Comparison of ENCODE assay signal across 13 cellular contexts in the genomic region with DNA sequence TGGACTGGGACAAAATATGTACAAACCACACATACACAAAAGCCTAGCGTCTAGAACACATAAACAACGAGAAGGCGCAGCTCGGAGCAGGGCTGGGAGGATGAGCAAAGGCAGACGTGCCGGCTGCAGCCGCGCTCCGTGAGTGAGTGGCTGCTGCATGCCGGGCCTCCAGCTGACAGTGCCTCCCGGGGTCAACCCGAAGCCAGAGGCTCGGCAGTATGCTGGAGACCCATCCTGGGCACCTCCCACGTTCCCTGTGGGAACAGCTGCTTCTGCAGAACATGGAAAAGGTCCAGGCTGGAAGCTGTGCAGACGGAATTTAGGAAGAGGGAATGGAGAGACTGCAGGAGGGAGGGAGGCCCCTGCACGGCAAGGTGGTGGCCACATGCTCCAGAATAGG. TPM values are rescaled to one million over a fixed set of nuclear protein-coding genes. Genes with fewer than 3 reads are reported as not detected.
DNase-seq lines count a peak whose midpoint lies in the region; ATAC-seq and TF ChIP-seq lines count a peak whose summit lies in the region.
"Had no signal": no experiment of that assay in that cellular context is flagged by ENCODE, and none has a peak within 500 bp of the region (broad histone marks: within the 10 kb centered on the region; RNA-seq: fewer than 3 reads in every experiment).

No MANE protein-coding gene starts in this region.

- TF ChIP-seq CTCF in transverse colon (IDR thresholded peaks at IDR 0.05) (no peak), PC-3 (conservative IDR thresholded peaks at IDR 0.05; ENCODE audit: low read depth, low read length) (no peak)

- DNase-seq in right cardiac atrium (peak in 2 of 3 donors; percentile 76 to 77), left ventricle myocardium superior (no peak), iris pigment epithelial cell (ENCODE audit: low read depth) (peak; percentile 67), transverse colon (no peak), PC-3 (no peak)
- no peak for DNase-seq in activated CD8-positive, alpha-beta T cell treated with anti-CD3 and anti-CD28 coated beads, Interleukin-2, amount 10 ng/mL, durations not matched to agents 7 days and 5 days
- no peak for DNase-seq in activated CD4-positive, alpha-beta T cell treated with anti-CD3 and anti-CD28 coated beads for 36 hours

- H3K27ac Mint-ChIP-seq in activated CD8-positive, alpha-beta T cell treated with anti-CD3 and anti-CD28 coated beads, Interleukin-2, amount 10 ng/mL, durations not matched to agents 7 days and 5 days, result no peak overlapping the region
- H3K27ac Mint-ChIP-seq in activated CD4-positive, alpha-beta T cell treated with anti-CD3 and anti-CD28 coated beads for 36 hours, result no peak overlapping the region

- H3K4me1 ChIP-seq in right cardiac atrium (ENCODE audit: control insufficient read depth, insufficient read depth, low read length) (peaks cover 9% of the 10 kb centered on the region), transverse colon (peaks cover 20 to 37% (median 23%) of the 10 kb centered on the region in 4 donors), PC-3 (ENCODE audit: insufficient read depth, low read length) (peaks cover 24% of the 10 kb centered on the region)

- H3K4me2 ChIP-seq in PC-3 (ENCODE audit: low read length), result no peak overlapping the region

- peaks cover 27% of the 10 kb centered on the region; the same call in 1 of the 2 replicates for H3K79me2 ChIP-seq in PC-3 (ENCODE audit: low read length)

- peaks cover 5% of the 10 kb centered on the region; the same call in 1 of the 2 replicates for H4K20me1 ChIP-seq in PC-3 (ENCODE audit: low read length)

- TF ChIP-seq POLR2A in transverse colon (IDR thresholded peaks at IDR 0.05), result no peak

- no peak for TF ChIP-seq EP300 in transverse colon (IDR thresholded peaks at IDR 0.05; ENCODE audit: low read depth)

- in situ Hi-C loops in transverse colon (cut with MboI; ENCODE audit: low pct_ligation_motif_present in 1 of 4, low pct_unique_long_range_greater_than_20kb in 1 of 4, low sequenced_read_pairs in 3 of 4), result no loop called here

- H3K27ac ChIP-seq in right cardiac atrium (ENCODE audit: low read length), result no peak overlapping the region
- H3K27ac ChIP-seq in transverse colon, result peak overlapping the region; percentile 18 to 48 (median 28)
- no peak overlapping the region for H3K27ac ChIP-seq in PC-3 (ENCODE audit: low read length)
- H3K27ac ChIP-seq: C4-2B, epithelial cell of prostate had no signal

- ATAC-seq in right cardiac atrium, result no peak
- no peak for ATAC-seq in left ventricle myocardium superior
- ATAC-seq in SK-N-SH treated with all-trans-retinoic acid at 6 μM for 48 hours, result peak; percentile 40
- ATAC-seq in activated CD8-positive, alpha-beta T cell treated with anti-CD3 and anti-CD28 coated beads, Interleukin-2, amount 10 ng/mL, durations not matched to agents 7 days and 5 days, result no peak
- ATAC-seq in PC-3, result no peak
- no peak for ATAC-seq in activated CD4-positive, alpha-beta T cell treated with anti-CD3 and anti-CD28 coated beads for 36 hours
- ATAC-seq: activated naive CD4-positive, alpha-beta T cell treated with anti-CD3 and anti-CD28 coated beads, Interleukin-2, amount 50 U/mL, for 72 hours had no signal

- no peaks in the 10 kb centered on the region for H3K36me3 ChIP-seq in transverse colon
- H3K36me3 ChIP-seq in PC-3 (ENCODE audit: low read depth, low read length), result no peaks in the 10 kb centered on the region

- no peaks in the 10 kb centered on the region for H3K9me3 Mint-ChIP-seq in activated CD8-positive, alpha-beta T cell treated with anti-CD3 and anti-CD28 coated beads, Interleukin-2, amount 10 ng/mL, durations not matched to agents 7 days and 5 days (ENCODE audit: insufficient read depth)
- H3K9me3 Mint-ChIP-seq in activated CD4-positive, alpha-beta T cell treated with anti-CD3 and anti-CD28 coated beads for 36 hours (ENCODE audit: low read depth), result no peaks in the 10 kb centered on the region
- H3K9me3 Mint-ChIP-seq: activated naive CD4-positive, alpha-beta T cell treated with anti-CD3 and anti-CD28 coated beads, Interleukin-2, amount 50 U/mL, for 72 hours had no signal

- no peaks in the 10 kb centered on the region for H3K9me2 ChIP-seq in PC-3 (replicated peaks; ENCODE audit: low read length)

- no peak overlapping the region for H2AFZ ChIP-seq in PC-3 (ENCODE audit: low read length)

- no peaks in the 10 kb centered on the region for H3K27me3 ChIP-seq in right cardiac atrium (ENCODE audit: control insufficient read depth, insufficient read depth)
- no peaks in the 10 kb centered on the region for H3K27me3 ChIP-seq in transverse colon
- no peaks in the 10 kb centered on the region for H3K27me3 ChIP-seq in PC-3 (ENCODE audit: low read length)

- WGBS in right cardiac atrium, result 27% methylated on average over 16 of the region's 16 CpGs
- 70 to 75% methylated on average over 2 to 16 of the region's 16 CpGs for WGBS in transverse colon (ENCODE audit: low coverage in 1 of 2), 2 donors

- H3K9me3 ChIP-seq in right cardiac atrium (ENCODE audit: control insufficient read depth, low read length) (no peaks in the 10 kb centered on the region), transverse colon (no peaks in the 10 kb centered on the region), PC-3 (ENCODE audit: low read length) (no peaks in the 10 kb centered on the region)

- intact Hi-C loops in right cardiac atrium (cut with DNase I), result no loop called here
- intact Hi-C loops in left ventricle myocardium superior (cut with micrococcal nuclease), result no loop called here
- intact Hi-C loops in transverse colon (cut with DNase I; ENCODE audit: low total_unique reads), result no loop called here
- intact Hi-C loops in PC-3 (cut with micrococcal nuclease), result loop anchor here (5.0 kb wide), 2 partner anchors 48 to 208 kb away; partner anchors contain the start of gene SUN1
- intact Hi-C loops in activated CD4-positive, alpha-beta T cell treated with anti-CD3 and anti-CD28 coated beads for 36 hours (cut with DNase I, micrococcal nuclease), result loop anchor here in 1 of 2 experiments (5.0 to 10.0 kb wide), 13 partner anchors 63 to 1802 kb away; partner anchors contain the start of genes COX19, GET4, GNA12 and MICALL2

- CTCF ChIA-PET in activated CD8-positive, alpha-beta T cell treated with anti-CD3 and anti-CD28 coated beads, Interleukin-2, amount 10 ng/mL, durations not matched to agents 7 days and 5 days (lab: Charles Lee), result interaction anchor here (0.7 kb wide), 1 partner anchor 222 kb away, joined by 3 read pairs; no protein-coding TSS in a partner anchor
- CTCF ChIA-PET in PC-3 (lab: Charles Lee), result no interaction called here
- CTCF ChIA-PET in activated CD4-positive, alpha-beta T cell treated with anti-CD3 and anti-CD28 coated beads for 36 hours (lab: Charles Lee), result no interaction called here

- no peak overlapping the region for H3K4me3 Mint-ChIP-seq in activated CD8-positive, alpha-beta T cell treated with anti-CD3 and anti-CD28 coated beads, Interleukin-2, amount 10 ng/mL, durations not matched to agents 7 days and 5 days
- no peak overlapping the region for H3K4me3 Mint-ChIP-seq in activated CD4-positive, alpha-beta T cell treated with anti-CD3 and anti-CD28 coated beads for 36 hours

- no peak overlapping the region for H3K4me3 ChIP-seq in right cardiac atrium (ENCODE audit: low read length)
- no peak overlapping the region for H3K4me3 ChIP-seq in transverse colon
- no peak overlapping the region for H3K4me3 ChIP-seq in PC-3 (ENCODE audit: low read length)

- BruUV-seq in PC-3 (replicated peaks; lab: Mats Ljungman, UMichigan), result no TSS peak

- no peaks in the 10 kb centered on the region for H3K36me3 Mint-ChIP-seq in activated CD8-positive, alpha-beta T cell treated with anti-CD3 and anti-CD28 coated beads, Interleukin-2, amount 10 ng/mL, durations not matched to agents 7 days and 5 days (ENCODE audit: low read depth)
- H3K36me3 Mint-ChIP-seq in activated CD4-positive, alpha-beta T cell treated with anti-CD3 and anti-CD28 coated beads for 36 hours (ENCODE audit: low read depth), result peaks cover 2% of the 10 kb centered on the region
- H3K36me3 Mint-ChIP-seq: activated naive CD4-positive, alpha-beta T cell treated with anti-CD3 and anti-CD28 coated beads, Interleukin-2, amount 50 U/mL, for 72 hours had no signal

- POLR2A ChIA-PET in activated CD8-positive, alpha-beta T cell treated with anti-CD3 and anti-CD28 coated beads, Interleukin-2, amount 10 ng/mL, durations not matched to agents 7 days and 5 days (lab: Charles Lee), result no interaction called here
- POLR2A ChIA-PET in PC-3 (lab: Charles Lee; ENCODE audit: unreplicated experiment), result no interaction called here
- POLR2A ChIA-PET in activated CD4-positive, alpha-beta T cell treated with anti-CD3 and anti-CD28 coated beads for 36 hours (lab: Charles Lee), result no interaction called here

- no peaks in the 10 kb centered on the region for H3F3A ChIP-seq in PC-3 (ENCODE audit: low read length, unreplicated experiment)

- H3K9ac ChIP-seq in PC-3 (ENCODE audit: low read length), result no peak overlapping the region

- H3K4me1 Mint-ChIP-seq in activated CD8-positive, alpha-beta T cell treated with anti-CD3 and anti-CD28 coated beads, Interleukin-2, amount 10 ng/mL, durations not matched to agents 7 days and 5 days (ENCODE audit: low read depth), result peaks cover 33% of the 10 kb centered on the region
- peaks cover 24% of the 10 kb centered on the region for H3K4me1 Mint-ChIP-seq in activated CD4-positive, alpha-beta T cell treated with anti-CD3 and anti-CD28 coated beads for 36 hours

- H3K27me3 Mint-ChIP-seq in activated CD8-positive, alpha-beta T cell treated with anti-CD3 and anti-CD28 coated beads, Interleukin-2, amount 10 ng/mL, durations not matched to agents 7 days and 5 days (ENCODE audit: low read depth), result no peaks in the 10 kb centered on the region
- no peaks in the 10 kb centered on the region for H3K27me3 Mint-ChIP-seq in activated CD4-positive, alpha-beta T cell treated with anti-CD3 and anti-CD28 coated beads for 36 hours

RNA-seq across cellular contexts. Expression of gene GPR146, which starts 3.6 kb away (rescaled TPM):
- total RNA-seq in right cardiac atrium (10 to 100 TPM in 2 of 4 donors, 1 to 10 TPM in 2; 4.2 to 19.7 (median 14.1) TPM), left ventricle myocardium superior (41.5 TPM), transverse colon (10 to 100 TPM in 1 of 4 donors, 1 to 10 TPM in 1, not detected in 2; 9.2 to 14.5 TPM), PC-3 (2014; rRNA removed) (2.0 and 2.7 TPM in 2 replicates)
- 17.3 TPM for polyA plus RNA-seq in right cardiac atrium
- total RNA-seq in activated CD8-positive, alpha-beta T cell treated with anti-CD3 and anti-CD28 coated beads, Interleukin-2, amount 10 ng/mL, durations not matched to agents 7 days and 5 days, result 1 to 10 TPM; 2.7 to 3.1 TPM
- total RNA-seq in activated CD4-positive, alpha-beta T cell treated with anti-CD3 and anti-CD28 coated beads for 36 hours, result 1 to 10 TPM; 4.7 to 5.6 TPM

RNA-seq across cellular contexts. Expression of gene GPER1, which starts 47.1 kb away (rescaled TPM):
- total RNA-seq in right cardiac atrium (1 to 10 TPM; 3.0 to 6.7 (median 4.5) TPM), left ventricle myocardium superior (2.8 TPM), transverse colon (10 to 100 TPM in 3 of 4 donors, 1 to 10 TPM in 1; 2.2 to 33.7 (median 11.7) TPM), PC-3 (2014; rRNA removed) (4.9 and 8.0 TPM in 2 replicates)
- polyA plus RNA-seq in right cardiac atrium, result 3.6 TPM
- total RNA-seq in activated CD8-positive, alpha-beta T cell treated with anti-CD3 and anti-CD28 coated beads, Interleukin-2, amount 10 ng/mL, durations not matched to agents 7 days and 5 days, result under 1 TPM in 1 of 2 experiments, not detected in 1; 0.13 TPM
- not detected for total RNA-seq in activated CD4-positive, alpha-beta T cell treated with anti-CD3 and anti-CD28 coated beads for 36 hours
- total RNA-seq: activated naive CD4-positive, alpha-beta T cell treated with anti-CD3 and anti-CD28 coated beads, Interleukin-2, amount 50 U/mL, for 72 hours had no signal

RNA-seq across cellular contexts. Expression of gene CYP2W1, which starts 57.8 kb away (rescaled TPM):
- total RNA-seq in right cardiac atrium (not detected), left ventricle myocardium superior (not detected), transverse colon (under 1 TPM in 2 of 4 donors, not detected in 2; 0.41 to 0.95 TPM), PC-3 (2014; rRNA removed) (not detected in 2 replicates)
- polyA plus RNA-seq in right cardiac atrium, result not detected
- not detected for total RNA-seq in activated CD8-positive, alpha-beta T cell treated with anti-CD3 and anti-CD28 coated beads, Interleukin-2, amount 10 ng/mL, durations not matched to agents 7 days and 5 days
- not detected for total RNA-seq in activated CD4-positive, alpha-beta T cell treated with anti-CD3 and anti-CD28 coated beads for 36 hours
- total RNA-seq: activated naive CD4-positive, alpha-beta T cell treated with anti-CD3 and anti-CD28 coated beads, Interleukin-2, amount 50 U/mL, for 72 hours; HT1080; subcutaneous adipose tissue had no signal

Comparison
In these comparisons a context has a peak if more than half of its experiments do, and no peak if none do; other contexts are left out.
1. DNase-seq: peak in right cardiac atrium (2 of 3) and iris pigment epithelial cell (single experiment); none in left ventricle myocardium superior (single experiment), transverse colon (single experiment), activated CD8-positive, alpha-beta T cell treated with anti-CD3 and anti-CD28 coated beads, Interleukin-2, amount 10 ng/mL, durations not matched to agents 7 days and 5 days (single experiment), PC-3 (single experiment) and activated CD4-positive, alpha-beta T cell treated with anti-CD3 and anti-CD28 coated beads for 36 hours (single experiment).
2. H3K27ac ChIP-seq: peak in transverse colon (4 of 4); none in right cardiac atrium (single experiment) and PC-3 (single experiment).